Comparison of ENCODE assay signal across 8 cellular contexts in genomic region chr2:191245046-191245868, GRCh38. TPM values are rescaled to one million over a fixed set of nuclear protein-coding genes. Genes with fewer than 3 reads are reported as not detected.
DNase-seq lines count a peak whose midpoint lies in the region; ATAC-seq and TF ChIP-seq lines count a peak whose summit lies in the region.

MYO1B (plus strand) TSS chr2:191245404; CDS start chr2:191276896, 31,492 bp downstream.

- H3K9me3 ChIP-seq in HCT116 (ENCODE audit: control insufficient read depth in 1 of 2, insufficient read depth in 1 of 2, low read depth in 1 of 2, low read length in 2 of 2): peaks cover 0 to 9% of the 10 kb centered on the region in 2 experiments; a peak in 1 of 4 replicates

- CTCF ChIA-PET in HCT116 (lab: Charles Lee) (no interaction called here), MCF 10A (lab: Yijun Ruan, JAX) (interaction anchor here (0.5 to 4.1 kb wide), 5 partner anchors 16 to 256 kb away, joined by 3 to 18 read pairs (median 6); no protein-coding TSS in a partner anchor)

- H3K27me3 Mint-ChIP-seq in MCF 10A (ENCODE audit: insufficient read depth, unreplicated experiment) (no peaks in the 10 kb centered on the region), immature natural killer cell (ENCODE audit: low read depth in 3 of 3) (peaks cover 0 to 17% (median 16%) of the 10 kb centered on the region in 3 donors)

- no TSS peak for BruUV-seq in HCT116 (replicated peaks; lab: Mats Ljungman, UMichigan)
- no TSS peak for BruUV-seq in MCF 10A (replicated peaks; lab: Mats Ljungman, UMichigan)

- RAD21 ChIA-PET in HCT116 (lab: Charles Lee; ENCODE audit: low non-redundant PET in 1 of 2, low total read pairs in 2 of 2, uncharacterized antibody in 2 of 2, unreplicated experiment in 2 of 2): no interaction called here

- peak; percentile 87 for TF ChIP-seq RAD21 in HCT116 (IDR thresholded peaks at IDR 0.05; ENCODE audit: low read depth)

- POLR2A ChIA-PET in HCT116 (lab: Charles Lee) (no interaction called here), MCF 10A (lab: Yijun Ruan, JAX) (interaction anchor here (1.0 to 8.7 kb wide), 21 partner anchors 15 to 437 kb away, joined by 3 to 144 read pairs (median 6); no protein-coding TSS in a partner anchor)

- H3K36me3 ChIP-seq in HCT116 (ENCODE audit: control insufficient read depth in 1 of 2, insufficient read depth in 2 of 2, low read length in 2 of 2): no peaks in the 10 kb centered on the region

- H3K9me3 Mint-ChIP-seq in MCF 10A (ENCODE audit: unreplicated experiment) (no peaks in the 10 kb centered on the region), immature natural killer cell (peaks cover 0 to 5% (median 0%) of the 10 kb centered on the region in 6 donors)

- H3K36me3 Mint-ChIP-seq in MCF 10A (ENCODE audit: insufficient read depth, unreplicated experiment): peaks cover 10% of the 10 kb centered on the region
- no peaks in the 10 kb centered on the region for H3K36me3 Mint-ChIP-seq in immature natural killer cell

- peak within 1 kb of the TSS; percentile 76 for H3K27ac ChIP-seq in HCT116 (ENCODE audit: low read depth, low read length)

- TF ChIP-seq CTCF in HCT116 (IDR thresholded peaks at IDR 0.05 in 2 of 3, conservative IDR thresholded peaks at IDR 0.05 in 1 of 3; ENCODE audit: borderline replicate concordance in 1 of 3, insufficient read depth in 1 of 3, low read depth in 2 of 3, low read length in 2 of 3) (peak; percentile 33 to 54 (median 41); a peak in 4 of 6 replicates), MCF 10A (IDR thresholded peaks at IDR 0.05; ENCODE audit: unreplicated experiment) (peak; percentile 47)

- DNase-seq in ELF-1 (ENCODE audit: low read depth, low spot score) (peak; percentile 93), HCT116 (ENCODE audit: low read depth, low spot score) (peak; percentile 59), NCI-H1417 (lab: John Stamatoyannopoulos, UW) (peak; percentile 65 to 96 (median 90)), T-helper 9 cell (peak; percentile 21), MCF 10A (ENCODE audit: unreplicated experiment) (peak; percentile 90), immature natural killer cell (peak; percentile 36 to 45 (median 36))
- peak; percentile 30 to 60 (median 34) for DNase-seq in stimulated activated CD4-positive, alpha-beta T cell treated with anti-CD3 and anti-CD28 coated beads, Interleukin-12 subunit alpha, Interleukin-12 subunit beta, amount 100 ng/mL, for 48 hours (ENCODE audit: low read depth in 2 of 3, low spot score in 1 of 3)
- no peak for DNase-seq in NK-92 treated with Interleukin-12 subunit alpha and Interleukin-12 subunit beta, amount 100 ng/mL, for 24 hours (lab: John Stamatoyannopoulos, UW)

- H3K9ac ChIP-seq in HCT116 (ENCODE audit: low read length): peak within 1 kb of the TSS; percentile 83

- H2AFZ ChIP-seq in HCT116 (ENCODE audit: low read depth, low read length, poor library complexity, severe bottlenecking): peak within 1 kb of the TSS; percentile 90

- no peaks in the 10 kb centered on the region for H3K9me2 ChIP-seq in HCT116 (ENCODE audit: insufficient read depth)

- TF ChIP-seq POLR2A in HCT116 (IDR thresholded peaks at IDR 0.05; ENCODE audit: borderline replicate concordance, extremely low read depth, insufficient read depth, insufficient read length): peak; percentile 56

- H3K27ac Mint-ChIP-seq in MCF 10A (ENCODE audit: low read depth, unreplicated experiment) (peak within 1 kb of the TSS; percentile 90), immature natural killer cell (no peak within 1 kb of the TSS)

- H3K4me2 ChIP-seq in HCT116 (ENCODE audit: low read length): peak within 1 kb of the TSS; percentile 91

- peaks cover 35% of the 10 kb centered on the region for H3K4me1 Mint-ChIP-seq in MCF 10A (ENCODE audit: insufficient read depth, unreplicated experiment)
- H3K4me1 Mint-ChIP-seq in immature natural killer cell: peaks cover 8 to 10% of the 10 kb centered on the region in 2 donors

- H3K4me3 Mint-ChIP-seq in MCF 10A (ENCODE audit: unreplicated experiment) (peak within 1 kb of the TSS; percentile 91), immature natural killer cell (peak within 1 kb of the TSS; percentile 75 to 86 (median 80))

- no peaks in the 10 kb centered on the region for H3K27me3 ChIP-seq in HCT116 (ENCODE audit: insufficient read depth, low read length)

- H3K4me1 ChIP-seq in HCT116 (ENCODE audit: control insufficient read depth in 1 of 2, insufficient read depth in 2 of 2, low read length in 2 of 2): peaks cover 15 to 32% of the 10 kb centered on the region in 2 experiments; a peak in 3 of 4 replicates

- peaks cover 48% of the 10 kb centered on the region for H3K79me2 ChIP-seq in HCT116 (ENCODE audit: insufficient read depth, low read length)

- intact Hi-C loops in HCT116 (cut with micrococcal nuclease) (loop anchor here (1.0 to 2.0 kb wide), 2 partner anchors 242 to 256 kb away; no protein-coding TSS in a partner anchor), MCF 10A (cut with micrococcal nuclease) (loop anchor here (1.0 to 5.0 kb wide), 4 partner anchors 74 to 277 kb away; no protein-coding TSS in a partner anchor)

- H3K4me3 ChIP-seq in HCT116 (replicated peaks in 1 of 2; ENCODE audit: low read depth in 1 of 2, low read length in 2 of 2): peak within 1 kb of the TSS; percentile 71 to 81

- no peaks in the 10 kb centered on the region; the same call in 1 of the 2 replicates for H4K20me1 ChIP-seq in HCT116 (ENCODE audit: insufficient read depth)

- peak; percentile 86 for ATAC-seq in HCT116

TF ChIP-seq in HCT116, 20 proteins besides CTCF, POLR2A, EP300 and RAD21 (continues in another document):
- no peak for TF ChIP-seq FOSL1 (IDR thresholded peaks at IDR 0.05; ENCODE audit: low read depth)
- TF ChIP-seq, protein P1, sequence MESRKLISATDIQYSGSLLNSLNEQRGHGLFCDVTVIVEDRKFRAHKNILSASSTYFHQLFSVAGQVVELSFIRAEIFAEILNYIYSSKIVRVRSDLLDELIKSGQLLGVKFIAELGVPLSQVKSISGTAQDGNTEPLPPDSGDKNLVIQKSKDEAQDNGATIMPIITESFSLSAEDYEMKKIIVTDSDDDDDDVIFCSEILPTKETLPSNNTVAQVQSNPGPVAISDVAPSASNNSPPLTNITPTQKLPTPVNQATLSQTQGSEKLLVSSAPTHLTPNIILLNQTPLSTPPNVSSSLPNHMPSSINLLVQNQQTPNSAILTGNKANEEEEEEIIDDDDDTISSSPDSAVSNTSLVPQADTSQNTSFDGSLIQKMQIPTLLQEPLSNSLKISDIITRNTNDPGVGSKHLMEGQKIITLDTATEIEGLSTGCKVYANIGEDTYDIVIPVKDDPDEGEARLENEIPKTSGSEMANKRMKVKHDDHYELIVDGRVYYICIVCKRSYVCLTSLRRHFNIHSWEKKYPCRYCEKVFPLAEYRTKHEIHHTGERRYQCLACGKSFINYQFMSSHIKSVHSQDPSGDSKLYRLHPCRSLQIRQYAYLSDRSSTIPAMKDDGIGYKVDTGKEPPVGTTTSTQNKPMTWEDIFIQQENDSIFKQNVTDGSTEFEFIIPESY (IDR thresholded peaks at IDR 0.05; ENCODE audit: extremely low read depth, insufficient replicate concordance, low read length): no peak
- no peak for TF ChIP-seq REST (IDR thresholded peaks at IDR 0.05; ENCODE audit: low read depth)
- no peak for TF ChIP-seq EZH2 (IDR thresholded peaks at IDR 0.05)
- TF ChIP-seq POLR2AphosphoS5 (IDR thresholded peaks at IDR 0.05; ENCODE audit: low read depth, low read length): peak; percentile 86
- TF ChIP-seq EGR1 (IDR thresholded peaks at IDR 0.05; ENCODE audit: low read depth): peak; percentile 53; the same call in 1 of the 2 replicates
- TF ChIP-seq EZH2phosphoT487 (IDR thresholded peaks at IDR 0.05; ENCODE audit: borderline replicate concordance): no peak
- TF ChIP-seq SP1 (IDR thresholded peaks at IDR 0.05; ENCODE audit: low read depth): 0 out of 2 replicates have a peak, but pooled peaks have one; percentile 32
- TF ChIP-seq CEBPB (IDR thresholded peaks at IDR 0.05; ENCODE audit: low read depth): no peak
- TF ChIP-seq ZFX (IDR thresholded peaks at IDR 0.05): peak; percentile 6; the same call in 1 of the 2 replicates
- no peak for TF ChIP-seq SRF (IDR thresholded peaks at IDR 0.05; ENCODE audit: low read depth)
- TF ChIP-seq CBX3 (IDR thresholded peaks at IDR 0.05; ENCODE audit: low read depth): peak; percentile 72; the same call in 1 of the 2 replicates
- peak; percentile 63 for TF ChIP-seq YY1 (IDR thresholded peaks at IDR 0.05; ENCODE audit: extremely low read depth, insufficient replicate concordance, low read depth, low read length)
- no peak for TF ChIP-seq ELF1 (IDR thresholded peaks at IDR 0.05; ENCODE audit: borderline replicate concordance, low read depth)
- peak; percentile 41 for TF ChIP-seq TCF7L2 (IDR thresholded peaks at IDR 0.05; ENCODE audit: borderline replicate concordance, extremely low read depth, insufficient read depth, insufficient read length)
- TF ChIP-seq ZNF274 (IDR thresholded peaks at IDR 0.05; ENCODE audit: low read depth, low read length): no peak
- TF ChIP-seq SIN3A (IDR thresholded peaks at IDR 0.05; ENCODE audit: low read depth): no peak

RNA-seq across cellular contexts. Expression of gene MYO1B, which starts in this region (rescaled TPM):
- total RNA-seq in HCT116 (2021; ENCODE audit: unreplicated experiment): 51.7 TPM
- polyA plus RNA-seq in HCT116 (2012): 13.5 and 16.7 TPM in 2 replicates
- 204 and 241 TPM in 2 replicates for total RNA-seq in MCF 10A (2022)
- not detected for polyA plus RNA-seq in immature natural killer cell

Comparison
In these comparisons a context has a peak if more than half of its experiments do, and no peak if none do; other contexts are left out.
1. Peak in DNase-seq in immature natural killer cell; RNA of the gene not detected or under 1 TPM.